7 cellular contexts compared by ENCODE assay signal in genomic region chr2:241859436-241860183, GRCh38. TPM values are rescaled to one million over a fixed set of nuclear protein-coding genes. Genes with fewer than 3 reads are reported as not detected.
DNase-seq lines count a peak whose midpoint lies in the region; ATAC-seq and TF ChIP-seq lines count a peak whose summit lies in the region.

No MANE protein-coding gene starts in this region.

- peak overlapping the region; percentile 10 to 20 for H3K4me3 ChIP-seq in foreskin fibroblast (ENCODE audit: low read depth in 1 of 2, low read length in 2 of 2)

- intact Hi-C loops in sciatic nerve (cut with DNase I), result no loop called here

- DNase-seq in activated CD8-positive, alpha-beta memory T cell treated with anti-CD3 and anti-CD28 coated beads, Interleukin-2, amount 50 U/mL, for 4 hours, result peak; percentile 74
- DNase-seq in foreskin fibroblast, result peak; percentile 27 to 56
- no peak for DNase-seq in sciatic nerve (ENCODE audit: low spot score)
- no peak for DNase-seq in T-helper 9 cell
- DNase-seq in ecto neural progenitor cell (ENCODE audit: low spot score), result no peak

- TF ChIP-seq CTCF in foreskin fibroblast (IDR thresholded peaks at IDR 0.05; ENCODE audit: low read depth, low read length), result peak; percentile 26

- ATAC-seq in GM18870 (IDR thresholded peaks at IDR 0.05; ENCODE audit: unreplicated experiment), result peak; percentile 61
- ATAC-seq in HG03342 (IDR thresholded peaks at IDR 0.05; ENCODE audit: unreplicated experiment), result peak; percentile 46
- peak; percentile 73 for ATAC-seq in sciatic nerve

RNA-seq across cellular contexts. Expression of gene PDCD1, which starts 0.9 kb away (rescaled TPM):
- total RNA-seq in sciatic nerve, result 0.27 TPM

RNA-seq across cellular contexts. Expression of gene RTP5, which starts 9.9 kb away (rescaled TPM):
- not detected for total RNA-seq in sciatic nerve

RNA-seq across cellular contexts. Expression of gene NEU4, which starts 50.6 kb away (rescaled TPM):
- not detected for total RNA-seq in sciatic nerve

Comparison
In these comparisons a context has a peak if more than half of its experiments do, and no peak if none do; other contexts are left out.
1. DNase-seq: peak in activated CD8-positive, alpha-beta memory T cell treated with anti-CD3 and anti-CD28 coated beads, Interleukin-2, amount 50 U/mL, for 4 hours (single experiment) and foreskin fibroblast (2 of 2); none in sciatic nerve (single experiment), T-helper 9 cell (single experiment) and ecto neural progenitor cell (single experiment).
2. Peak in every context shown above with its lines, with median percentiles within 50 percentile points of each other: ATAC-seq.